ENCODE assay signal across 8 cellular contexts in the genomic region with DNA sequence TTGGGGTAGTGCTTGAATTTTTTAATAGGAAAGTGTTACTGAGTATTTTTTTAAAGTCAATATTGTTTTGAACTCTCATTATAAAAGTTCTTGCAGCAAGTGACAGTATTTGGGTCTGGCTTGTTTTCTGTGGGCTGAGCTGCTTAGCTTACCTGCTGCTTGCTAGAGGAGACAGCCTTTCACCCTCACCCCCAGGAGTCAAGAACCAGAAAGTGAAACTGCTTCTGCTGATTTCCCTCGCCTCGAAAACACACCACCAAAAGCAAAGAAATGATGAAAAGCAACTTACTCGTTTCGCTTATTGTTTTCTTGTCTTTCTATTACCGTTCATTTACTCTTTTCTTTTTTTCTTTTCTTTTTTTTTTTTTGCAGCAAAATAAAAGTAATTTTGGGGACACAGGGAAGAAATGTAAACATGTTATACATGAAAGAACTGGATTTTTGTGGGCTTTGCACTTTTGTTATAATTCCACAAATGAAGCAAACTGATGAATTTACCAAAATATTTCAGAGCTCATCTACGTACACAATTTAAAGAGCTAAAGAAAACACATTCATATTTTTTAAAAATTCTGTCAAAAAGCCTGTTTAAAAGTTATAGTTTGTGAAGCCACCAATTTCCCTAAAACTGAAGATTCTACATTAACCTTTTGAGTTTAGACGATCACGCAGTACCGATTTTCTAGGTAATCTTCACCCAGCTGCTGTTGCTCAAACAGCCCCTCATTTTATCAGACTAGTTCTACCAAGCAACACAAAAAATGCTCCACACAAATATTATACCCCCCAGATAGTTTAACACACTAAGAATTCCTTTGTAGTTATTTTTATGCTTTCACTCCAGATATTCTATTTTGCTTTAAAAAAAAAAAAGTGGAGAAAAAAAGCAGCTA. TPM values are rescaled to one million over a fixed set of nuclear protein-coding genes. Genes with fewer than 3 reads are reported as not detected.
DNase-seq lines count a peak whose midpoint lies in the region; ATAC-seq and TF ChIP-seq lines count a peak whose summit lies in the region.

No MANE protein-coding gene starts in this region.

- intact Hi-C loops in lower lobe of right lung (cut with DNase I) = no loop called here

- H3K27me3 ChIP-seq in lower lobe of right lung (ENCODE audit: low read depth) = peaks cover 7% of the 10 kb centered on the region

- ATAC-seq in HG03025 (IDR thresholded peaks at IDR 0.05; ENCODE audit: low FRiP score, unreplicated experiment) (peak; percentile 70), lower lobe of right lung (no peak), GM18517 (IDR thresholded peaks at IDR 0.05; ENCODE audit: unreplicated experiment) (no peak)

- peaks cover 27% of the 10 kb centered on the region for H3K4me1 ChIP-seq in lower lobe of right lung

- H3K27ac Mint-ChIP-seq in activated CD4-positive, alpha-beta memory T cell treated with anti-CD3 and anti-CD28 coated beads, Interleukin-2, amount 10 ng/mL, durations not matched to agents 7 days and 5 days = peak overlapping the region; percentile 97

- H3K36me3 ChIP-seq in lower lobe of right lung = no peaks in the 10 kb centered on the region

- H3K36me3 Mint-ChIP-seq in activated CD4-positive, alpha-beta memory T cell treated with anti-CD3 and anti-CD28 coated beads, Interleukin-2, amount 10 ng/mL, durations not matched to agents 7 days and 5 days (ENCODE audit: low read depth) = peaks cover 11% of the 10 kb centered on the region

- no peaks in the 10 kb centered on the region for H3K9me3 Mint-ChIP-seq in activated CD4-positive, alpha-beta memory T cell treated with anti-CD3 and anti-CD28 coated beads, Interleukin-2, amount 10 ng/mL, durations not matched to agents 7 days and 5 days

- H3K9me3 ChIP-seq in lower lobe of right lung = no peaks in the 10 kb centered on the region

- TF ChIP-seq CTCF in GM10266 (IDR thresholded peaks at IDR 0.05; ENCODE audit: control insufficient read depth, insufficient read depth, low read depth, missing control alignments) = no peak
- TF ChIP-seq CTCF in lower lobe of right lung (IDR thresholded peaks at IDR 0.05) = no peak

- peak overlapping the region; percentile 82 for H3K4me3 Mint-ChIP-seq in activated CD4-positive, alpha-beta memory T cell treated with anti-CD3 and anti-CD28 coated beads, Interleukin-2, amount 10 ng/mL, durations not matched to agents 7 days and 5 days

- CTCF ChIA-PET in activated CD4-positive, alpha-beta memory T cell treated with anti-CD3 and anti-CD28 coated beads, Interleukin-2, amount 10 ng/mL, durations not matched to agents 7 days and 5 days (lab: Charles Lee) = interaction anchor here (0.6 to 6.3 kb wide), 14 partner anchors 9 to 708 kb away, joined by 3 to 62 read pairs (median 4); no protein-coding TSS in a partner anchor

- DNase-seq in GM10266 (ENCODE audit: extremely low spot score) (peak; percentile 47), lower lobe of right lung (no peak), epidermal melanocyte (ENCODE audit: insufficient read length, low spot score) (no peak), kidney glomerular epithelial cell (lab: John Stamatoyannopoulos, UW) (no peak), Kasumi-1 (lab: John Stamatoyannopoulos, UW) (no peak)
- DNase-seq in activated CD4-positive, alpha-beta memory T cell treated with anti-CD3 and anti-CD28 coated beads, Interleukin-2, amount 10 ng/mL, durations not matched to agents 7 days and 5 days = peak; percentile 67

- peak overlapping the region; percentile 63 for H3K27ac ChIP-seq in lower lobe of right lung

- peak overlapping the region; percentile 15 for H3K4me3 ChIP-seq in lower lobe of right lung

- H3K27me3 Mint-ChIP-seq in activated CD4-positive, alpha-beta memory T cell treated with anti-CD3 and anti-CD28 coated beads, Interleukin-2, amount 10 ng/mL, durations not matched to agents 7 days and 5 days = no peaks in the 10 kb centered on the region

- peaks cover 67% of the 10 kb centered on the region for H3K4me1 Mint-ChIP-seq in activated CD4-positive, alpha-beta memory T cell treated with anti-CD3 and anti-CD28 coated beads, Interleukin-2, amount 10 ng/mL, durations not matched to agents 7 days and 5 days

- POLR2A ChIA-PET in activated CD4-positive, alpha-beta memory T cell treated with anti-CD3 and anti-CD28 coated beads, Interleukin-2, amount 10 ng/mL, durations not matched to agents 7 days and 5 days (lab: Charles Lee) = interaction anchor here (0.6 to 7.6 kb wide), 15 partner anchors 11 to 1301 kb away, joined by 3 to 62 read pairs (median 6); a partner anchor contains a TSS

RNA-seq across cellular contexts. Expression of a gene that starts 1.7 kb away (rescaled TPM):
- 10 to 100 TPM; 11.5 to 12.3 TPM for total RNA-seq in activated CD4-positive, alpha-beta memory T cell treated with anti-CD3 and anti-CD28 coated beads, Interleukin-2, amount 10 ng/mL, durations not matched to agents 7 days and 5 days
- 3.2 TPM for total RNA-seq in lower lobe of right lung

Comparison
In these comparisons a context has a peak if more than half of its experiments do, and no peak if none do; other contexts are left out.
1. DNase-seq: peak in GM10266 (single experiment) and activated CD4-positive, alpha-beta memory T cell treated with anti-CD3 and anti-CD28 coated beads, Interleukin-2, amount 10 ng/mL, durations not matched to agents 7 days and 5 days (single experiment); none in lower lobe of right lung (single experiment), epidermal melanocyte (single experiment), kidney glomerular epithelial cell (single experiment) and Kasumi-1 (0 of 2).